In genomic region chr11:65236194-65237059, GRCh38 we compare ENCODE assay signal across 1 cellular context.
TF ChIP-seq lines count a peak whose summit lies in the region.

No MANE protein-coding gene starts in this region.

TF ChIP-seq in K562, 482 proteins besides CTCF, POLR2A, EP300 and RAD21:
- TF ChIP-seq ZNF3 (CRISPR knock-in tag; IDR thresholded peaks at IDR 0.05) (no peak), RFX1 (IDR thresholded peaks at IDR 0.05) (no peak), NCOA1 (IDR thresholded peaks at IDR 0.05; ENCODE audit: low read depth) (no peak), GTF2A2 (tag; IDR thresholded peaks at IDR 0.05) (no peak), CEBPB (tag; IDR thresholded peaks at IDR 0.05) (no peak), OTX1 (CRISPR knock-in tag; IDR thresholded peaks at IDR 0.05) (no peak), HDAC1 (IDR thresholded peaks at IDR 0.05) (no peak), CREM (IDR thresholded peaks at IDR 0.05; ENCODE audit: low read depth) (no peak), FOXK1 (CRISPR knock-in tag; IDR thresholded peaks at IDR 0.05; ENCODE audit: borderline replicate concordance) (no peak), TCF3 (CRISPR knock-in tag; IDR thresholded peaks at IDR 0.05) (no peak)
- TF ChIP-seq, protein P1, sequence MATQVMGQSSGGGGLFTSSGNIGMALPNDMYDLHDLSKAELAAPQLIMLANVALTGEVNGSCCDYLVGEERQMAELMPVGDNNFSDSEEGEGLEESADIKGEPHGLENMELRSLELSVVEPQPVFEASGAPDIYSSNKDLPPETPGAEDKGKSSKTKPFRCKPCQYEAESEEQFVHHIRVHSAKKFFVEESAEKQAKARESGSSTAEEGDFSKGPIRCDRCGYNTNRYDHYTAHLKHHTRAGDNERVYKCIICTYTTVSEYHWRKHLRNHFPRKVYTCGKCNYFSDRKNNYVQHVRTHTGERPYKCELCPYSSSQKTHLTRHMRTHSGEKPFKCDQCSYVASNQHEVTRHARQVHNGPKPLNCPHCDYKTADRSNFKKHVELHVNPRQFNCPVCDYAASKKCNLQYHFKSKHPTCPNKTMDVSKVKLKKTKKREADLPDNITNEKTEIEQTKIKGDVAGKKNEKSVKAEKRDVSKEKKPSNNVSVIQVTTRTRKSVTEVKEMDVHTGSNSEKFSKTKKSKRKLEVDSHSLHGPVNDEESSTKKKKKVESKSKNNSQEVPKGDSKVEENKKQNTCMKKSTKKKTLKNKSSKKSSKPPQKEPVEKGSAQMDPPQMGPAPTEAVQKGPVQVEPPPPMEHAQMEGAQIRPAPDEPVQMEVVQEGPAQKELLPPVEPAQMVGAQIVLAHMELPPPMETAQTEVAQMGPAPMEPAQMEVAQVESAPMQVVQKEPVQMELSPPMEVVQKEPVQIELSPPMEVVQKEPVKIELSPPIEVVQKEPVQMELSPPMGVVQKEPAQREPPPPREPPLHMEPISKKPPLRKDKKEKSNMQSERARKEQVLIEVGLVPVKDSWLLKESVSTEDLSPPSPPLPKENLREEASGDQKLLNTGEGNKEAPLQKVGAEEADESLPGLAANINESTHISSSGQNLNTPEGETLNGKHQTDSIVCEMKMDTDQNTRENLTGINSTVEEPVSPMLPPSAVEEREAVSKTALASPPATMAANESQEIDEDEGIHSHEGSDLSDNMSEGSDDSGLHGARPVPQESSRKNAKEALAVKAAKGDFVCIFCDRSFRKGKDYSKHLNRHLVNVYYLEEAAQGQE (CRISPR knock-in tag; IDR thresholded peaks at IDR 0.05; ENCODE audit: low read depth), result no peak
- TF ChIP-seq, protein P2, sequence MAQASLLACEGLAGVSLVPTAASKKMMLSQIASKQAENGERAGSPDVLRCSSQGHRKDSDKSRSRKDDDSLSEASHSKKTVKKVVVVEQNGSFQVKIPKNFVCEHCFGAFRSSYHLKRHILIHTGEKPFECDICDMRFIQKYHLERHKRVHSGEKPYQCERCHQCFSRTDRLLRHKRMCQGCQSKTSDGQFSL (CRISPR knock-in tag; IDR thresholded peaks at IDR 0.05), result no peak
- TF ChIP-seq, protein P2 (tag; IDR thresholded peaks at IDR 0.05), result no peak
TF ChIP-seq in K562: peak in this region for 0.
